In genomic region chr5:34657550-34657921, GRCh38 we compare ENCODE assay signal across 8 cellular contexts. TPM values are rescaled to one million over a fixed set of nuclear protein-coding genes. Genes with fewer than 3 reads are reported as not detected.
A peak's percentile ranks its signal among the peaks of the same experiment; 100 is the strongest.
DNase-seq lines count a peak whose midpoint lies in the region; ATAC-seq and TF ChIP-seq lines count a peak whose summit lies in the region.

No MANE protein-coding gene starts in this region.

- WGBS in testis, 2 donors = 3% methylated on average over 16 to 20 of the region's 20 CpGs

- H3K27me3 Mint-ChIP-seq in CD4-positive, CD25-positive, alpha-beta regulatory T cell = peaks cover 71% of the 10 kb centered on the region

- no peak for TF ChIP-seq CTCF in testis (IDR thresholded peaks at IDR 0.05)

- H3K4me1 ChIP-seq in CD4-positive, CD25-positive, alpha-beta regulatory T cell (ENCODE audit: control insufficient read depth, insufficient read depth, low read length, poor library complexity, severe bottlenecking) = peaks cover 13% of the 10 kb centered on the region
- H3K4me1 ChIP-seq in testis = no peaks in the 10 kb centered on the region

- no peak overlapping the region for H3K27ac Mint-ChIP-seq in CD4-positive, CD25-positive, alpha-beta regulatory T cell

- H3K4me3 ChIP-seq in CD4-positive, CD25-positive, alpha-beta regulatory T cell (ENCODE audit: low read depth, low read length) = no peak overlapping the region
- H3K4me3 ChIP-seq in testis = peak overlapping the region; percentile 74 to 90

- ATAC-seq in CD4-positive, CD25-positive, alpha-beta regulatory T cell (ENCODE audit: low read depth in 2 of 2) = no peak
- no peak for ATAC-seq in HG03025 (IDR thresholded peaks at IDR 0.05; ENCODE audit: low FRiP score, unreplicated experiment)

- H3K27me3 ChIP-seq in CD4-positive, CD25-positive, alpha-beta regulatory T cell (ENCODE audit: control insufficient read depth, insufficient read depth, low read length) = peaks cover 29% of the 10 kb centered on the region
- no peaks in the 10 kb centered on the region for H3K27me3 ChIP-seq in testis

- intact Hi-C loops in testis (cut with DNase I; ENCODE audit: low total_unique reads) = no loop called here

- H3K9me3 Mint-ChIP-seq in CD4-positive, CD25-positive, alpha-beta regulatory T cell = peaks cover 0 to 4% (median 0%) of the 10 kb centered on the region in 7 donors

- no peak overlapping the region for H3K27ac ChIP-seq in CD4-positive, CD25-positive, alpha-beta regulatory T cell (ENCODE audit: insufficient read depth, low read length, poor library complexity, severe bottlenecking)
- H3K27ac ChIP-seq in testis = peak overlapping the region in 1 of 2 donors; percentile 90

- no peak for DNase-seq in CD4-positive, CD25-positive, alpha-beta regulatory T cell
- peak; percentile 39 for DNase-seq in HuH-7.5 (ENCODE audit: low spot score)
- DNase-seq in T47D (ENCODE audit: low read depth in 1 of 2, low spot score in 1 of 2) = peak; percentile 18 to 28
- DNase-seq in left kidney (ENCODE audit: low read depth, low spot score) = peak; percentile 73
- DNase-seq in testis = peak; percentile 33
- no peak for DNase-seq in activated CD4-positive, alpha-beta T cell treated with anti-CD3 and anti-CD28 coated beads for 1 hour
- DNase-seq in activated CD4-positive, alpha-beta T cell treated with anti-CD3 and anti-CD28 coated beads for 4 hours = no peak

- peaks cover 9 to 24% (median 16%) of the 10 kb centered on the region in 4 donors for H3K4me1 Mint-ChIP-seq in CD4-positive, CD25-positive, alpha-beta regulatory T cell

- H3K4me3 Mint-ChIP-seq in CD4-positive, CD25-positive, alpha-beta regulatory T cell = peak overlapping the region; percentile 4 to 83 (median 73)

- no peak for TF ChIP-seq POLR2A in testis (IDR thresholded peaks at IDR 0.05)

- H3K9me3 ChIP-seq in CD4-positive, CD25-positive, alpha-beta regulatory T cell (ENCODE audit: control insufficient read depth in 2 of 2, low read length in 2 of 2) = no peaks in the 10 kb centered on the region
- no peaks in the 10 kb centered on the region for H3K9me3 ChIP-seq in testis

- no peaks in the 10 kb centered on the region for H3K36me3 ChIP-seq in CD4-positive, CD25-positive, alpha-beta regulatory T cell (ENCODE audit: control insufficient read depth, insufficient read depth, low read length)
- H3K36me3 ChIP-seq in testis (ENCODE audit: low read depth, missing control alignments) = no peaks in the 10 kb centered on the region

- in situ Hi-C loops in T47D (cut with HindIII; ENCODE audit: low pct_unique_long_range_greater_than_20kb, low sequenced_read_pairs) = no loop called here

- no peaks in the 10 kb centered on the region for H3K36me3 Mint-ChIP-seq in CD4-positive, CD25-positive, alpha-beta regulatory T cell

RNA-seq across cellular contexts. Expression of gene RAI14, which starts 1.4 kb away (rescaled TPM):
- 0.12 TPM for total RNA-seq in CD4-positive, CD25-positive, alpha-beta regulatory T cell
- polyA plus RNA-seq in CD4-positive, CD25-positive, alpha-beta regulatory T cell = not detected
- 10 to 100 TPM; 34.3 to 54.6 TPM for total RNA-seq in testis
- 49.6 TPM for polyA plus RNA-seq in testis (ENCODE audit: insufficient read depth, low read depth, low replicate concordance)

Comparison
In these comparisons a context has a peak if more than half of its experiments do, and no peak if none do; other contexts are left out.
1. DNase-seq: peak in HuH-7.5 (single experiment), T47D (2 of 2), left kidney (single experiment) and testis (single experiment); none in CD4-positive, CD25-positive, alpha-beta regulatory T cell (0 of 3), activated CD4-positive, alpha-beta T cell treated with anti-CD3 and anti-CD28 coated beads for 1 hour (single experiment) and activated CD4-positive, alpha-beta T cell treated with anti-CD3 and anti-CD28 coated beads for 4 hours (0 of 2).
2. RNA of gene RAI14, which starts 1.4 kb away (total RNA-seq): 34.3 to 54.6 TPM in testis; 0.12 TPM in CD4-positive, CD25-positive, alpha-beta regulatory T cell (single experiment); every median in the first group is over 10 times any median in the second.